ENCODE assay signal across 1 cellular context in genomic region chr9:127664678-127665507, GRCh38.
TF ChIP-seq lines count a peak whose summit lies in the region.

No MANE protein-coding gene starts in this region.

TF ChIP-seq in IMR-90, 13 proteins besides CTCF, POLR2A, EP300 and RAD21:
- no peak for TF ChIP-seq USF2 (IDR thresholded peaks at IDR 0.05; ENCODE audit: low read depth, low read length)
- no peak for TF ChIP-seq CEBPB (IDR thresholded peaks at IDR 0.05; ENCODE audit: low read depth, low read length)
- TF ChIP-seq RFX5 (IDR thresholded peaks at IDR 0.05; ENCODE audit: low read depth, low read length) = no peak
- TF ChIP-seq CHD1 (IDR thresholded peaks at IDR 0.05; ENCODE audit: low read depth, low read length) = no peak
- TF ChIP-seq, protein P1, sequence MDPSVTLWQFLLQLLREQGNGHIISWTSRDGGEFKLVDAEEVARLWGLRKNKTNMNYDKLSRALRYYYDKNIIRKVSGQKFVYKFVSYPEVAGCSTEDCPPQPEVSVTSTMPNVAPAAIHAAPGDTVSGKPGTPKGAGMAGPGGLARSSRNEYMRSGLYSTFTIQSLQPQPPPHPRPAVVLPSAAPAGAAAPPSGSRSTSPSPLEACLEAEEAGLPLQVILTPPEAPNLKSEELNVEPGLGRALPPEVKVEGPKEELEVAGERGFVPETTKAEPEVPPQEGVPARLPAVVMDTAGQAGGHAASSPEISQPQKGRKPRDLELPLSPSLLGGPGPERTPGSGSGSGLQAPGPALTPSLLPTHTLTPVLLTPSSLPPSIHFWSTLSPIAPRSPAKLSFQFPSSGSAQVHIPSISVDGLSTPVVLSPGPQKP (IDR thresholded peaks at IDR 0.05; ENCODE audit: borderline replicate concordance, low read depth, low read length) = no peak
- TF ChIP-seq NFE2L2 (IDR thresholded peaks at IDR 0.05; ENCODE audit: low read depth, low read length) = no peak
- TF ChIP-seq BHLHE40 (IDR thresholded peaks at IDR 0.05; ENCODE audit: low read depth, low read length) = no peak
- no peak for TF ChIP-seq SMC3 (IDR thresholded peaks at IDR 0.05; ENCODE audit: low read depth, low read length)
- no peak for TF ChIP-seq FOS (IDR thresholded peaks at IDR 0.05; ENCODE audit: low read depth, low read length)
- no peak for TF ChIP-seq RCOR1 (IDR thresholded peaks at IDR 0.05; ENCODE audit: insufficient replicate concordance, low read length)
- TF ChIP-seq MXI1 (IDR thresholded peaks at IDR 0.05; ENCODE audit: borderline replicate concordance, low read depth, low read length) = no peak
- no peak for TF ChIP-seq MAZ (IDR thresholded peaks at IDR 0.05; ENCODE audit: borderline replicate concordance, low read depth, low read length)
- no peak for TF ChIP-seq MAFK (IDR thresholded peaks at IDR 0.05; ENCODE audit: low read depth, low read length)
